1 cellular context compared by ENCODE assay signal in genomic region chr6:28615616-28615954, GRCh38.
TF ChIP-seq lines count a peak whose summit lies in the region.

No MANE protein-coding gene starts in this region.

TF ChIP-seq in HepG2, 621 proteins besides CTCF, POLR2A, EP300 and RAD21 (continued from another document):
- no peak for TF ChIP-seq PRDM4 (CRISPR knock-in tag; IDR thresholded peaks at IDR 0.05; ENCODE audit: borderline replicate concordance)
- TF ChIP-seq SNAI1 (CRISPR knock-in tag; IDR thresholded peaks at IDR 0.05; ENCODE audit: borderline replicate concordance) = no peak
- peak; percentile 50; the same call in 1 of the 2 replicates for TF ChIP-seq CEBPB (IDR thresholded peaks at IDR 0.05; ENCODE audit: borderline replicate concordance, low read depth, low read length)
- TF ChIP-seq KDM6A (CRISPR knock-in tag; IDR thresholded peaks at IDR 0.05; ENCODE audit: low read depth) = no peak
